In the genomic region with DNA sequence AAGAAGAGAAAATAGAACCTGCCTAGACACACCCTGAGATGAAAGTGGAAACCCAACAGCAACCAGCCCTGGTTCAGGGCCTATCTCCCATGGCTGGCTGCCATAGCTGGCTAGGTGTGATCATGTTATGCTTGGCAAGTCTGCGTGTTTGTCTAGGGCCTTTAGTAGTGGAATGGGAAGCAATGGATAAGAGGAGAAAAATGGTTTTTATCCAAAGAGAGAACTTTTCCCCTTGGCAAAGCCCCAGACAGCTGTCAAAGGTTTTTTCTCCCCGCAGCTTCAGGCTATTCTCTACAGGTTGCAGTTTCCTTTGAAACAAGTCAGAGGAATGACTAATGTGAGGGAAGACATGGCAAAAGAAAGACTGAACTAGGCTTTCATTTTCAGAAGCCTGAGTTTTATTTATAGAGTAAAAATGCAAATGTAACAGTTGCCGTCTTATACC, we compare ENCODE assay signal across 1 cellular context.
TF ChIP-seq lines count a peak whose summit lies in the region.

No MANE protein-coding gene starts in this region.

TF ChIP-seq in HepG2, 621 proteins besides CTCF, POLR2A, EP300 and RAD21 (continued from another document):
- TF ChIP-seq GPBP1L1 (CRISPR knock-in tag; IDR thresholded peaks at IDR 0.05) (no peak), SP5 (CRISPR knock-in tag; IDR thresholded peaks at IDR 0.05; ENCODE audit: borderline replicate concordance, low read depth) (no peak), RBM39 (IDR thresholded peaks at IDR 0.05; ENCODE audit: low read depth, low read length, poor library complexity, severe bottlenecking) (no peak), KLF11 (CRISPR knock-in tag; IDR thresholded peaks at IDR 0.05) (no peak), FLYWCH1 (CRISPR knock-in tag; IDR thresholded peaks at IDR 0.05) (no peak), ZNF275 (CRISPR knock-in tag; IDR thresholded peaks at IDR 0.05; ENCODE audit: borderline replicate concordance) (no peak), ZNF572 (CRISPR knock-in tag; IDR thresholded peaks at IDR 0.05) (no peak)
- TF ChIP-seq, protein P1, sequence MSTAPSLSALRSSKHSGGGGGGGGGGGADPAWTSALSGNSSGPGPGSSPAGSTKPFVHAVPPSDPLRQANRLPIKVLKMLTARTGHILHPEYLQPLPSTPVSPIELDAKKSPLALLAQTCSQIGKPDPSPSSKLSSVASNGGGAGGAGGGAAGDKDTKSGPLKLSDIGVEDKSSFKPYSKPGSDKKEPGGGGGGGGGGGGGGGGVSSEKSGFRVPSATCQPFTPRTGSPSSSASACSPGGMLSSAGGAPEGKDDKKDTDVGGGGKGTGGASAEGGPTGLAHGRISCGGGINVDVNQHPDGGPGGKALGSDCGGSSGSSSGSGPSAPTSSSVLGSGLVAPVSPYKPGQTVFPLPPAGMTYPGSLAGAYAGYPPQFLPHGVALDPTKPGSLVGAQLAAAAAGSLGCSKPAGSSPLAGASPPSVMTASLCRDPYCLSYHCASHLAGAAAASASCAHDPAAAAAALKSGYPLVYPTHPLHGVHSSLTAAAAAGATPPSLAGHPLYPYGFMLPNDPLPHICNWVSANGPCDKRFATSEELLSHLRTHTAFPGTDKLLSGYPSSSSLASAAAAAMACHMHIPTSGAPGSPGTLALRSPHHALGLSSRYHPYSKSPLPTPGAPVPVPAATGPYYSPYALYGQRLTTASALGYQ (CRISPR knock-in tag; IDR thresholded peaks at IDR 0.05), result no peak
